In genomic region chr3:56468184-56469106, GRCh38 we compare ENCODE assay signal across 8 cellular contexts. TPM values are rescaled to one million over a fixed set of nuclear protein-coding genes. Genes with fewer than 3 reads are reported as not detected.
A peak's percentile ranks its signal among the peaks of the same experiment; 100 is the strongest.
DNase-seq lines count a peak whose midpoint lies in the region; ATAC-seq and TF ChIP-seq lines count a peak whose summit lies in the region.

Gene ERC2, minus strand, starts transcription at chr3:56468467.

- H3K4me1 ChIP-seq in ascending aorta: peaks cover 0 to 5% of the 10 kb centered on the region in 2 donors

- peak within 1 kb of the TSS; percentile 53 to 61 for H3K4me3 ChIP-seq in ascending aorta

- no peaks in the 10 kb centered on the region for H3K27me3 ChIP-seq in ascending aorta

- ATAC-seq in GM21526 (IDR thresholded peaks at IDR 0.05; ENCODE audit: low FRiP score, unreplicated experiment) (no peak), GM18861 (IDR thresholded peaks at IDR 0.05; ENCODE audit: unreplicated experiment) (no peak), HG03097 (IDR thresholded peaks at IDR 0.05; ENCODE audit: low FRiP score, unreplicated experiment) (no peak)

- no peaks in the 10 kb centered on the region for H3K36me3 ChIP-seq in ascending aorta

- intact Hi-C loops in ascending aorta (cut with DNase I): no loop called here

- H3K9me3 ChIP-seq in ascending aorta: no peaks in the 10 kb centered on the region

- no peak within 1 kb of the TSS for H3K27ac ChIP-seq in ascending aorta

- no peak for TF ChIP-seq CTCF in ascending aorta (IDR thresholded peaks at IDR 0.05)

- DNase-seq in DMS114 treated with DMSO at 0.1 percent for 48 hours (lab: John Stamatoyannopoulos, UW; ENCODE audit: unreplicated experiment): peak; percentile 42
- DNase-seq in NCI-H1694 (lab: John Stamatoyannopoulos, UW): peak; percentile 18
- DNase-seq in ascending aorta (ENCODE audit: low spot score in 2 of 2): no peak
- DNase-seq in hypothalamus (lab: John Stamatoyannopoulos, UW): peak in 44 of 51 donors; percentile 5 to 73 (median 32)
- peak; percentile 37 for DNase-seq in renal cortical epithelial cell (ENCODE audit: low read depth)

RNA-seq across cellular contexts. Expression of gene ERC2, which starts in this region (rescaled TPM):
- total RNA-seq in ascending aorta: 0.11 TPM
- total RNA-seq in renal cortical epithelial cell: 3.1 and 6.2 TPM in 2 replicates

Comparison
In these comparisons a context has a peak if more than half of its experiments do, and no peak if none do; other contexts are left out.
1. DNase-seq: peak in DMS114 treated with DMSO at 0.1 percent for 48 hours (single experiment), NCI-H1694 (single experiment), hypothalamus (44 of 51) and renal cortical epithelial cell (single experiment); none in ascending aorta (0 of 2).